Comparison of ENCODE assay signal across 8 cellular contexts in the genomic region with DNA sequence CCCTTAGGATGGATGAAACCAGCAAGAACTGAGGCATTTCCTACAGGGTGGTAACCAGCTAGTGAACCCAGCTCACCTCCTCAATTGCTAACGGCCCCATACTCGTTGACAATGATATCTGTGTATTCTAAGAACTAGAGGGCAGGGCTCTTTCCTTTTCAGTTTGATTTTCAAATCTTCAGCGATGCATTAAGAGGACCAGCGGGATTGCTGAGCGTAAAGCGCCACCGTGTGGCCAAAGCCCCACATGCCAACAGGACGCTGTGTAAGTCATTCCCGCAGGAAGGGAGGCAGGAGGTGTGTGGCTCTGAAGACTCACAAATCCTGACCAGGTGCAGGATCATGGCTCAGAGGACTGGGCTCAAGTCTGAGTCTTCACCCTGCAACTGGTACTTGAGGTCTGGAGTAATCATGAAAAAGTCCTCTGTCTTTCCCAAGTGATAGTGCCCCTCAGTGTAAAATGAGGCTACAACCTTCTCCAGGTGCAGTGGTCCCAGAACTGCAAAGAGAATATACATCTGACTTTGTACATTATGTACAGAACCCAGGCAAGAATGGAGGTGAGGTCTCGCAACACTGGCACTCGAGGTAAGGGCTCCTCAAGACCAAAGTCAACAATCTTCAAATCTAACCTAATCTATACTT. TPM values are rescaled to one million over a fixed set of nuclear protein-coding genes. Genes with fewer than 3 reads are reported as not detected.
A peak's percentile ranks its signal among the peaks of the same experiment; 100 is the strongest.
DNase-seq lines count a peak whose midpoint lies in the region; ATAC-seq, FAIRE-seq and TF ChIP-seq lines count a peak whose summit lies in the region.

No MANE protein-coding gene starts in this region.

- H3K4me3 Mint-ChIP-seq in natural killer cell treated with Interleukin-12 subunit alpha and Interleukin-12 subunit beta and Interleukin-15 and Interleukin-18, amount 100 ng/mL, for 72 hours: no peak overlapping the region

- H3K27ac Mint-ChIP-seq in natural killer cell treated with Interleukin-12 subunit alpha and Interleukin-12 subunit beta and Interleukin-15 and Interleukin-18, amount 100 ng/mL, for 72 hours: no peak overlapping the region

- no peak overlapping the region for H3K4me3 ChIP-seq in esophagus squamous epithelium

- TF ChIP-seq RAD21 in Ishikawa (IDR thresholded peaks at IDR 0.05; ENCODE audit: low read depth): peak; percentile 98

- no peak overlapping the region for H3K27ac ChIP-seq in esophagus squamous epithelium

- ATAC-seq in GM21447 (IDR thresholded peaks at IDR 0.05; ENCODE audit: unreplicated experiment): peak; percentile 86
- ATAC-seq in natural killer cell treated with Interleukin-12 subunit alpha and Interleukin-12 subunit beta and Interleukin-15 and Interleukin-18, amount 100 ng/mL, for 72 hours: peak; percentile 63 to 64

- FAIRE-seq in D721Med (lab: Jason Lieb, UNC): peak; percentile 76

- 10 to 12% methylated on average over 11 of the region's 11 CpGs for WGBS in esophagus squamous epithelium, 2 donors

- DNase-seq in D721Med (ENCODE audit: insufficient read length, low spot score) (peak; percentile 36), OCI-M2 (lab: John Stamatoyannopoulos, UW; ENCODE audit: unreplicated experiment) (peak; percentile 38), activated T-cell treated with anti-CD3 and anti-CD28 coated beads for 4 hours (peak; percentile 70), esophagus squamous epithelium (lab: John Stamatoyannopoulos, UW) (no peak)
- DNase-seq in natural killer cell treated with Interleukin-12 subunit alpha and Interleukin-12 subunit beta and Interleukin-15 and Interleukin-18, amount 100 ng/mL, for 72 hours (ENCODE audit: low spot score): peak; percentile 81
- DNase-seq in stimulated activated naive CD4-positive, alpha-beta T cell (lab: John Stamatoyannopoulos, UW): peak; percentile 45 to 72 (median 56)

- peaks cover 0 to 15% (median 0%) of the 10 kb centered on the region in 3 donors for H3K4me1 ChIP-seq in esophagus squamous epithelium

- no peaks in the 10 kb centered on the region for H3K36me3 ChIP-seq in esophagus squamous epithelium

- TF ChIP-seq CTCF in D721Med (IDR thresholded peaks at IDR 0.05; ENCODE audit: insufficient read depth, missing control alignments) (peak; percentile 98), esophagus squamous epithelium (IDR thresholded peaks at IDR 0.05) (peak; percentile 86 to 96 (median 90))

- H3K27me3 Mint-ChIP-seq in natural killer cell treated with Interleukin-12 subunit alpha and Interleukin-12 subunit beta and Interleukin-15 and Interleukin-18, amount 100 ng/mL, for 72 hours: peaks cover 10 to 13% of the 10 kb centered on the region in 2 donors

- no peak for TF ChIP-seq POLR2A in esophagus squamous epithelium (IDR thresholded peaks at IDR 0.05)

- H3K9me3 Mint-ChIP-seq in natural killer cell treated with Interleukin-12 subunit alpha and Interleukin-12 subunit beta and Interleukin-15 and Interleukin-18, amount 100 ng/mL, for 72 hours: no peaks in the 10 kb centered on the region

- H3K4me1 Mint-ChIP-seq in natural killer cell treated with Interleukin-12 subunit alpha and Interleukin-12 subunit beta and Interleukin-15 and Interleukin-18, amount 100 ng/mL, for 72 hours (ENCODE audit: low read depth in 2 of 2): peaks cover 23 to 24% of the 10 kb centered on the region in 2 donors

- intact Hi-C loops in esophagus squamous epithelium (cut with DNase I): loop anchor here (10.0 kb wide), 1 partner anchor 1095 kb away; no protein-coding TSS in a partner anchor

- H3K9me3 ChIP-seq in esophagus squamous epithelium: no peaks in the 10 kb centered on the region

- TF ChIP-seq EP300 in Ishikawa (IDR thresholded peaks at IDR 0.05; ENCODE audit: borderline replicate concordance): no peak

- H3K36me3 Mint-ChIP-seq in natural killer cell treated with Interleukin-12 subunit alpha and Interleukin-12 subunit beta and Interleukin-15 and Interleukin-18, amount 100 ng/mL, for 72 hours: no peaks in the 10 kb centered on the region

- H3K27me3 ChIP-seq in esophagus squamous epithelium: peaks cover 0 to 18% (median 0%) of the 10 kb centered on the region in 4 donors

TF ChIP-seq in Ishikawa, 13 proteins besides CTCF, POLR2A, EP300 and RAD21:
- TF ChIP-seq, protein P1, sequence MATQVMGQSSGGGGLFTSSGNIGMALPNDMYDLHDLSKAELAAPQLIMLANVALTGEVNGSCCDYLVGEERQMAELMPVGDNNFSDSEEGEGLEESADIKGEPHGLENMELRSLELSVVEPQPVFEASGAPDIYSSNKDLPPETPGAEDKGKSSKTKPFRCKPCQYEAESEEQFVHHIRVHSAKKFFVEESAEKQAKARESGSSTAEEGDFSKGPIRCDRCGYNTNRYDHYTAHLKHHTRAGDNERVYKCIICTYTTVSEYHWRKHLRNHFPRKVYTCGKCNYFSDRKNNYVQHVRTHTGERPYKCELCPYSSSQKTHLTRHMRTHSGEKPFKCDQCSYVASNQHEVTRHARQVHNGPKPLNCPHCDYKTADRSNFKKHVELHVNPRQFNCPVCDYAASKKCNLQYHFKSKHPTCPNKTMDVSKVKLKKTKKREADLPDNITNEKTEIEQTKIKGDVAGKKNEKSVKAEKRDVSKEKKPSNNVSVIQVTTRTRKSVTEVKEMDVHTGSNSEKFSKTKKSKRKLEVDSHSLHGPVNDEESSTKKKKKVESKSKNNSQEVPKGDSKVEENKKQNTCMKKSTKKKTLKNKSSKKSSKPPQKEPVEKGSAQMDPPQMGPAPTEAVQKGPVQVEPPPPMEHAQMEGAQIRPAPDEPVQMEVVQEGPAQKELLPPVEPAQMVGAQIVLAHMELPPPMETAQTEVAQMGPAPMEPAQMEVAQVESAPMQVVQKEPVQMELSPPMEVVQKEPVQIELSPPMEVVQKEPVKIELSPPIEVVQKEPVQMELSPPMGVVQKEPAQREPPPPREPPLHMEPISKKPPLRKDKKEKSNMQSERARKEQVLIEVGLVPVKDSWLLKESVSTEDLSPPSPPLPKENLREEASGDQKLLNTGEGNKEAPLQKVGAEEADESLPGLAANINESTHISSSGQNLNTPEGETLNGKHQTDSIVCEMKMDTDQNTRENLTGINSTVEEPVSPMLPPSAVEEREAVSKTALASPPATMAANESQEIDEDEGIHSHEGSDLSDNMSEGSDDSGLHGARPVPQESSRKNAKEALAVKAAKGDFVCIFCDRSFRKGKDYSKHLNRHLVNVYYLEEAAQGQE (IDR thresholded peaks at IDR 0.05; ENCODE audit: low read depth): no peak
- TF ChIP-seq ZBTB7A (IDR thresholded peaks at IDR 0.05; ENCODE audit: low read depth) (no peak), YY1 (IDR thresholded peaks at IDR 0.05; ENCODE audit: low read depth) (no peak), CREB1 (IDR thresholded peaks at IDR 0.05; ENCODE audit: low read depth) (no peak), EGR1 (IDR thresholded peaks at IDR 0.05) (no peak), TAF1 (IDR thresholded peaks at IDR 0.05; ENCODE audit: low read depth) (no peak), TCF12 (IDR thresholded peaks at IDR 0.05; ENCODE audit: low read depth) (no peak), CEBPB (IDR thresholded peaks at IDR 0.05) (no peak), NFIC (IDR thresholded peaks at IDR 0.05) (no peak), TEAD4 (IDR thresholded peaks at IDR 0.05) (no peak), FOXM1 (IDR thresholded peaks at IDR 0.05; ENCODE audit: borderline replicate concordance, low read depth) (no peak)
- TF ChIP-seq, protein P2, sequence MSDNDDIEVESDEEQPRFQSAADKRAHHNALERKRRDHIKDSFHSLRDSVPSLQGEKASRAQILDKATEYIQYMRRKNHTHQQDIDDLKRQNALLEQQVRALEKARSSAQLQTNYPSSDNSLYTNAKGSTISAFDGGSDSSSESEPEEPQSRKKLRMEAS (IDR thresholded peaks at IDR 0.05): no peak
- TF ChIP-seq, protein P3, sequence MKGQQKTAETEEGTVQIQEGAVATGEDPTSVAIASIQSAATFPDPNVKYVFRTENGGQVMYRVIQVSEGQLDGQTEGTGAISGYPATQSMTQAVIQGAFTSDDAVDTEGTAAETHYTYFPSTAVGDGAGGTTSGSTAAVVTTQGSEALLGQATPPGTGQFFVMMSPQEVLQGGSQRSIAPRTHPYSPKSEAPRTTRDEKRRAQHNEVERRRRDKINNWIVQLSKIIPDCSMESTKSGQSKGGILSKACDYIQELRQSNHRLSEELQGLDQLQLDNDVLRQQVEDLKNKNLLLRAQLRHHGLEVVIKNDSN (IDR thresholded peaks at IDR 0.05): no peak

RNA-seq across cellular contexts. Expression of a gene that starts 40.9 kb away (rescaled TPM):
- not detected for total RNA-seq in esophagus squamous epithelium
- not detected for total RNA-seq in natural killer cell treated with Interleukin-12 subunit alpha and Interleukin-12 subunit beta and Interleukin-15 and Interleukin-18, amount 100 ng/mL, for 72 hours
